In the genomic region with DNA sequence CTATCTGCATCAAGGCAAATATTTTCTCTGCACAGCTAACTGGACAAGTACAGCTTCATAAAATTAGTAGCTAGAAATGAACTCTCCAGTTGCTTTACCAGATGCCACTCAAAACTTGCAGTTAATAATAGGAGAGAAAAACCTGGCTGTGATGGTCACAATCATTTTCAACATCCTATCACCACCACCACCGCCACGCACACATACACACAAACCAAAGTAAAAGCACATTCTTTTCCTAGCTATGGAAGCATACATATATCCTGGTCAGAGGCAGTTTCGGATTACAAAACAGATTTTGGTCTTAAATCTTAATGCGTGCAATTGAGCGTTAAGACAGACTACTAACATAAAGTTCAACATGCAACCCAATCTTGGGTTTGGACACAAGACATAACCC, we compare ENCODE assay signal across 1 cellular context.
TF ChIP-seq lines count a peak whose summit lies in the region.

No MANE protein-coding gene starts in this region.

TF ChIP-seq in endothelial cell of umbilical vein, 7 proteins besides CTCF, POLR2A, EP300 and RAD21 (continued from another document):
- TF ChIP-seq JUN (IDR thresholded peaks at IDR 0.05; ENCODE audit: borderline replicate concordance, insufficient read depth, insufficient read length, low read depth) (no peak), GATA2 (IDR thresholded peaks at IDR 0.05; ENCODE audit: insufficient read depth, insufficient read length, low read depth, low read length) (no peak), EZH2 (IDR thresholded peaks at IDR 0.05; ENCODE audit: borderline replicate concordance, low read depth, low read length, severe bottlenecking) (no peak)
